In genomic region chr4:66572949-66573348, GRCh38 we compare ENCODE assay signal across 15 cellular contexts.
A peak's percentile ranks its signal among the peaks of the same experiment; 100 is the strongest.
DNase-seq lines count a peak whose midpoint lies in the region; ATAC-seq and TF ChIP-seq lines count a peak whose summit lies in the region.
"Had no signal": no experiment of that assay in that cellular context is flagged by ENCODE, and none has a peak within 500 bp of the region (broad histone marks: within the 10 kb centered on the region; RNA-seq: fewer than 3 reads in every experiment).

No MANE protein-coding gene starts in this region.

- H3K27me3 Mint-ChIP-seq in T-helper 2 cell treated with Interferon-gamma antibody and Interleukin-4, amounts not matched to agents 5 μg/mL and 100 μg/mL, for 36 hours (ENCODE audit: low read depth), result no peaks in the 10 kb centered on the region
- H3K27me3 Mint-ChIP-seq in stimulated activated memory B cell treated with anti-CD40 and anti-IgM and Interleukin-4, amounts not matched to agents 10 μg/mL and 1 μg/mL and 100 μg/mL, for 72 hours, result no peaks in the 10 kb centered on the region
- H3K27me3 Mint-ChIP-seq: activated CD8-positive, alpha-beta memory T cell treated with anti-CD3 and anti-CD28 coated beads, Interleukin-2, amount 10 ng/mL, durations not matched to agents 7 days and 5 days; activated naive CD4-positive, alpha-beta T cell treated with anti-CD3 and anti-CD28 coated beads, Interleukin-2, amount 10 ng/mL, durations not matched to agents 7 days and 5 days had no signal

- H3K4me3 ChIP-seq in SK-N-SH (ENCODE audit: low read depth in 2 of 2, low read length in 1 of 2) (no peak overlapping the region), SJSA1 (no peak overlapping the region), fibroblast of the aortic adventitia (ENCODE audit: low read depth, low read length) (no peak overlapping the region)
- H3K4me3 ChIP-seq: tibial nerve had no signal

- DNase-seq in SK-N-SH (no peak), SJSA1 (ENCODE audit: low read depth in 1 of 2, low spot score in 2 of 2) (peak in 1 of 2 experiments; percentile 33), fibroblast of the aortic adventitia (ENCODE audit: low read depth) (peak; percentile 91), DMS153 treated with DMSO at 0.1 percent for 48 hours (lab: John Stamatoyannopoulos, UW; ENCODE audit: unreplicated experiment) (no peak), NCI-H82 treated with DMSO at 0.1 percent for 48 hours (lab: John Stamatoyannopoulos, UW; ENCODE audit: unreplicated experiment) (no peak)
- no peak for DNase-seq in T-helper 2 cell treated with Interferon-gamma antibody and Interleukin-4, amounts not matched to agents 5 μg/mL and 100 μg/mL, for 36 hours (ENCODE audit: low spot score)
- DNase-seq: activated CD8-positive, alpha-beta memory T cell treated with anti-CD3 and anti-CD28 coated beads, Interleukin-2, amount 10 ng/mL, durations not matched to agents 7 days and 5 days; activated naive CD4-positive, alpha-beta T cell treated with anti-CD3 and anti-CD28 coated beads, Interleukin-2, amount 10 ng/mL, durations not matched to agents 7 days and 5 days; cortex of kidney; NCI-H1105 treated with DMSO at 0.1 percent for 48 hours; SIG-M5; stimulated activated CD4-positive, alpha-beta T cell treated with anti-CD3 and anti-CD28 coated beads, Interleukin-12 subunit alpha, Interleukin-12 subunit beta, amount 100 ng/mL, for 4 hours had no signal

- POLR2A ChIA-PET in SK-N-SH (lab: Yijun Ruan, JAX), result no interaction called here

- H3K4me1 ChIP-seq in SK-N-SH (ENCODE audit: control insufficient read depth in 1 of 2, insufficient read depth in 2 of 2, low read depth in 1 of 2, low read length in 1 of 2) (peaks cover 3 to 7% of the 10 kb centered on the region in 2 experiments; a peak in 2 of 4 replicates), SJSA1 (replicated peaks) (peaks cover 27% of the 10 kb centered on the region)
- H3K4me1 ChIP-seq: tibial nerve had no signal

- no peak overlapping the region for H2AFZ ChIP-seq in SK-N-SH (ENCODE audit: low read depth)

- TF ChIP-seq CTCF in SK-N-SH (IDR thresholded peaks at IDR 0.05) (no peak), fibroblast of the aortic adventitia (IDR thresholded peaks at IDR 0.05; ENCODE audit: insufficient read depth, low read length) (no peak)

- no peak overlapping the region for H3K4me2 ChIP-seq in SK-N-SH

- no peak for TF ChIP-seq EP300 in SK-N-SH (IDR thresholded peaks at IDR 0.05; ENCODE audit: borderline replicate concordance in 1 of 2, low read depth in 1 of 2, low read length in 1 of 2)

- no peak for TF ChIP-seq RAD21 in SK-N-SH (IDR thresholded peaks at IDR 0.05; ENCODE audit: low read length)

- peaks cover 8% of the 10 kb centered on the region for H3F3A ChIP-seq in SK-N-SH (replicated peaks; ENCODE audit: insufficient read depth)

- peak overlapping the region in 1 of 2 experiments; percentile 46; a peak in 2 of 4 replicates for H3K27ac ChIP-seq in SK-N-SH (ENCODE audit: low read depth in 2 of 2, low read length in 1 of 2)
- peak overlapping the region; percentile 24 for H3K27ac ChIP-seq in SJSA1
- H3K27ac ChIP-seq: tibial nerve had no signal

- H3K36me3 ChIP-seq in SK-N-SH (replicated peaks in 1 of 2; ENCODE audit: control insufficient read depth in 1 of 2, insufficient read depth in 2 of 2, low read length in 1 of 2) (no peaks in the 10 kb centered on the region), SJSA1 (no peaks in the 10 kb centered on the region)
- H3K36me3 ChIP-seq: tibial nerve had no signal

- H4K20me1 ChIP-seq in SK-N-SH (ENCODE audit: insufficient read depth), result no peaks in the 10 kb centered on the region

- 0% methylated on average over 2 of the region's 2 CpGs for WGBS in SK-N-SH (ENCODE audit: low lambda C conversion rate)

- no peaks in the 10 kb centered on the region for H3K36me3 Mint-ChIP-seq in T-helper 2 cell treated with Interferon-gamma antibody and Interleukin-4, amounts not matched to agents 5 μg/mL and 100 μg/mL, for 36 hours (ENCODE audit: low read depth)
- no peaks in the 10 kb centered on the region for H3K36me3 Mint-ChIP-seq in stimulated activated memory B cell treated with anti-CD40 and anti-IgM and Interleukin-4, amounts not matched to agents 10 μg/mL and 1 μg/mL and 100 μg/mL, for 72 hours
- H3K36me3 Mint-ChIP-seq: activated CD8-positive, alpha-beta memory T cell treated with anti-CD3 and anti-CD28 coated beads, Interleukin-2, amount 10 ng/mL, durations not matched to agents 7 days and 5 days; activated naive CD4-positive, alpha-beta T cell treated with anti-CD3 and anti-CD28 coated beads, Interleukin-2, amount 10 ng/mL, durations not matched to agents 7 days and 5 days had no signal

- H3K9me3 ChIP-seq in SK-N-SH, result no peaks in the 10 kb centered on the region
- no peaks in the 10 kb centered on the region for H3K9me3 ChIP-seq in SJSA1 (replicated peaks)
- H3K9me3 ChIP-seq: tibial nerve had no signal

- peak; percentile 45 for ATAC-seq in SK-N-SH treated with all-trans-retinoic acid at 6 μM for 48 hours
- no peak for ATAC-seq in stimulated activated memory B cell treated with anti-CD40 and anti-IgM and Interleukin-4, amounts not matched to agents 10 μg/mL and 1 μg/mL and 100 μg/mL, for 72 hours
- ATAC-seq: activated CD8-positive, alpha-beta memory T cell treated with anti-CD3 and anti-CD28 coated beads, Interleukin-2, amount 10 ng/mL, durations not matched to agents 7 days and 5 days had no signal

- no peaks in the 10 kb centered on the region for H3K79me2 ChIP-seq in SK-N-SH (ENCODE audit: insufficient read depth)

- no peaks in the 10 kb centered on the region for H3K27me3 ChIP-seq in SK-N-SH (ENCODE audit: insufficient read depth)
- no peaks in the 10 kb centered on the region for H3K27me3 ChIP-seq in SJSA1 (replicated peaks)
- H3K27me3 ChIP-seq: tibial nerve had no signal

- H3K4me3 Mint-ChIP-seq in T-helper 2 cell treated with Interferon-gamma antibody and Interleukin-4, amounts not matched to agents 5 μg/mL and 100 μg/mL, for 36 hours, result no peak overlapping the region
- H3K4me3 Mint-ChIP-seq in stimulated activated memory B cell treated with anti-CD40 and anti-IgM and Interleukin-4, amounts not matched to agents 10 μg/mL and 1 μg/mL and 100 μg/mL, for 72 hours, result no peak overlapping the region
- H3K4me3 Mint-ChIP-seq: activated CD8-positive, alpha-beta memory T cell treated with anti-CD3 and anti-CD28 coated beads, Interleukin-2, amount 10 ng/mL, durations not matched to agents 7 days and 5 days; activated naive CD4-positive, alpha-beta T cell treated with anti-CD3 and anti-CD28 coated beads, Interleukin-2, amount 10 ng/mL, durations not matched to agents 7 days and 5 days had no signal

- H3K27ac Mint-ChIP-seq in T-helper 2 cell treated with Interferon-gamma antibody and Interleukin-4, amounts not matched to agents 5 μg/mL and 100 μg/mL, for 36 hours, result no peak overlapping the region
- H3K27ac Mint-ChIP-seq in stimulated activated memory B cell treated with anti-CD40 and anti-IgM and Interleukin-4, amounts not matched to agents 10 μg/mL and 1 μg/mL and 100 μg/mL, for 72 hours, result no peak overlapping the region
- H3K27ac Mint-ChIP-seq: activated CD8-positive, alpha-beta memory T cell treated with anti-CD3 and anti-CD28 coated beads, Interleukin-2, amount 10 ng/mL, durations not matched to agents 7 days and 5 days; activated naive CD4-positive, alpha-beta T cell treated with anti-CD3 and anti-CD28 coated beads, Interleukin-2, amount 10 ng/mL, durations not matched to agents 7 days and 5 days had no signal

- CTCF ChIA-PET in SK-N-SH (lab: Yijun Ruan, JAX), result no interaction called here

- H3K9me2 ChIP-seq in SK-N-SH, result no peaks in the 10 kb centered on the region

- no peaks in the 10 kb centered on the region for H3K9me3 Mint-ChIP-seq in T-helper 2 cell treated with Interferon-gamma antibody and Interleukin-4, amounts not matched to agents 5 μg/mL and 100 μg/mL, for 36 hours
- H3K9me3 Mint-ChIP-seq in stimulated activated memory B cell treated with anti-CD40 and anti-IgM and Interleukin-4, amounts not matched to agents 10 μg/mL and 1 μg/mL and 100 μg/mL, for 72 hours, result no peaks in the 10 kb centered on the region

- no peak overlapping the region for H3K9ac ChIP-seq in SK-N-SH

- H3K4me1 Mint-ChIP-seq in T-helper 2 cell treated with Interferon-gamma antibody and Interleukin-4, amounts not matched to agents 5 μg/mL and 100 μg/mL, for 36 hours (ENCODE audit: low read depth), result no peaks in the 10 kb centered on the region
- H3K4me1 Mint-ChIP-seq in stimulated activated memory B cell treated with anti-CD40 and anti-IgM and Interleukin-4, amounts not matched to agents 10 μg/mL and 1 μg/mL and 100 μg/mL, for 72 hours, result no peaks in the 10 kb centered on the region
- H3K4me1 Mint-ChIP-seq: activated CD8-positive, alpha-beta memory T cell treated with anti-CD3 and anti-CD28 coated beads, Interleukin-2, amount 10 ng/mL, durations not matched to agents 7 days and 5 days; activated naive CD4-positive, alpha-beta T cell treated with anti-CD3 and anti-CD28 coated beads, Interleukin-2, amount 10 ng/mL, durations not matched to agents 7 days and 5 days had no signal

TF ChIP-seq in SK-N-SH treated with all-trans-retinoic acid at 6 μM for 48 hours, 23 proteins besides CTCF, POLR2A, EP300 and RAD21 (continues in another document):
- TF ChIP-seq ISL1 (CRISPR knock-in tag; IDR thresholded peaks at IDR 0.05), result no peak
- TF ChIP-seq, protein P1, sequence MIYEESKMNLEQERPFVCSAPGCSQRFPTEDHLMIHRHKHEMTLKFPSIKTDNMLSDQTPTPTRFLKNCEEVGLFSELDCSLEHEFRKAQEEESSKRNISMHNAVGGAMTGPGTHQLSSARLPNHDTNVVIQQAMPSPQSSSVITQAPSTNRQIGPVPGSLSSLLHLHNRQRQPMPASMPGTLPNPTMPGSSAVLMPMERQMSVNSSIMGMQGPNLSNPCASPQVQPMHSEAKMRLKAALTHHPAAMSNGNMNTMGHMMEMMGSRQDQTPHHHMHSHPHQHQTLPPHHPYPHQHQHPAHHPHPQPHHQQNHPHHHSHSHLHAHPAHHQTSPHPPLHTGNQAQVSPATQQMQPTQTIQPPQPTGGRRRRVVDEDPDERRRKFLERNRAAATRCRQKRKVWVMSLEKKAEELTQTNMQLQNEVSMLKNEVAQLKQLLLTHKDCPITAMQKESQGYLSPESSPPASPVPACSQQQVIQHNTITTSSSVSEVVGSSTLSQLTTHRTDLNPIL (CRISPR knock-in tag; IDR thresholded peaks at IDR 0.05; ENCODE audit: low read depth), result no peak
